ENCODE assay signal across 14 cellular contexts in genomic region chr10:71957546-71958275, GRCh38. TPM values are rescaled to one million over a fixed set of nuclear protein-coding genes. Genes with fewer than 3 reads are reported as not detected.
DNase-seq lines count a peak whose midpoint lies in the region; FAIRE-seq and TF ChIP-seq lines count a peak whose summit lies in the region.
"Had no signal": no experiment of that assay in that cellular context is flagged by ENCODE, and none has a peak within 500 bp of the region (broad histone marks: within the 10 kb centered on the region; RNA-seq: fewer than 3 reads in every experiment).

No MANE protein-coding gene starts in this region.

- in situ Hi-C loops in SK-MEL-5 (cut with HindIII; ENCODE audit: low pct_unique_long_range_greater_than_20kb, low sequenced_read_pairs), result no loop called here

- FAIRE-seq in G401.6 (lab: Jason Lieb, UNC), result peak; percentile 93
- FAIRE-seq: keratinocyte had no signal

- DNase-seq in SK-MEL-5 (ENCODE audit: low read depth, low spot score) (peak; percentile 66), fibroblast of mammary gland (ENCODE audit: low read depth) (no peak), retina (peak; percentile 70), NCI-H2107 treated with DMSO at 0.1 percent for 48 hours (lab: John Stamatoyannopoulos, UW; ENCODE audit: unreplicated experiment) (no peak), GM10266 (ENCODE audit: extremely low spot score) (no peak), NCI-H146 (lab: John Stamatoyannopoulos, UW) (no peak), SKM-1 treated with dmso at 0.1 percent for 144 hours (lab: John Stamatoyannopoulos, UW; ENCODE audit: unreplicated experiment) (no peak)
- DNase-seq: activated CD4-positive, CD25-positive, alpha-beta regulatory T cell; activated CD8-positive, alpha-beta memory T cell treated with anti-CD3 and anti-CD28 coated beads, Interleukin-2, amount 50 U/mL, for 4 hours; CD4-positive, alpha-beta memory T cell; NCI-H2081; NCI-H526 treated with DMSO at 0.1 percent for 48 hours had no signal

- H3K4me3 ChIP-seq in fibroblast of mammary gland (ENCODE audit: control insufficient read depth, low read depth, low read length), result no peak overlapping the region

- peak; percentile 31 for TF ChIP-seq CTCF in fibroblast of mammary gland (conservative IDR thresholded peaks at IDR 0.05; ENCODE audit: control insufficient read depth, insufficient read depth, low read depth, low read length)
- no peak for TF ChIP-seq CTCF in GM10266 (IDR thresholded peaks at IDR 0.05; ENCODE audit: control insufficient read depth, insufficient read depth, low read depth, missing control alignments)

RNA-seq across cellular contexts. Expression of gene CHST3, which starts 6.5 kb away (rescaled TPM):
- 3.1 and 3.5 TPM in 2 replicates for total RNA-seq in SK-MEL-5 (2014; rRNA removed; shearing (Covaris generic))
- 3.2 and 4.9 TPM in 2 replicates for polyA plus RNA-seq in SK-MEL-5 (2015; cell fraction: cytosol; rRNA removed)
- 1.5 and 2.2 TPM in 2 replicates for polyA plus RNA-seq in SK-MEL-5 (2015; cell fraction: nucleus; rRNA removed)
- total RNA-seq: CD4-positive, alpha-beta memory T cell had no signal
- polyA plus RNA-seq: CD4-positive, alpha-beta memory T cell had no signal

Comparison
In these comparisons a context has a peak if more than half of its experiments do, and no peak if none do; other contexts are left out.
1. DNase-seq: peak in SK-MEL-5 (single experiment) and retina (single experiment); none in fibroblast of mammary gland (single experiment), NCI-H2107 treated with DMSO at 0.1 percent for 48 hours (single experiment), GM10266 (single experiment), NCI-H146 (single experiment) and SKM-1 treated with dmso at 0.1 percent for 144 hours (single experiment).